ENCODE assay signal across 16 cellular contexts in the genomic region with DNA sequence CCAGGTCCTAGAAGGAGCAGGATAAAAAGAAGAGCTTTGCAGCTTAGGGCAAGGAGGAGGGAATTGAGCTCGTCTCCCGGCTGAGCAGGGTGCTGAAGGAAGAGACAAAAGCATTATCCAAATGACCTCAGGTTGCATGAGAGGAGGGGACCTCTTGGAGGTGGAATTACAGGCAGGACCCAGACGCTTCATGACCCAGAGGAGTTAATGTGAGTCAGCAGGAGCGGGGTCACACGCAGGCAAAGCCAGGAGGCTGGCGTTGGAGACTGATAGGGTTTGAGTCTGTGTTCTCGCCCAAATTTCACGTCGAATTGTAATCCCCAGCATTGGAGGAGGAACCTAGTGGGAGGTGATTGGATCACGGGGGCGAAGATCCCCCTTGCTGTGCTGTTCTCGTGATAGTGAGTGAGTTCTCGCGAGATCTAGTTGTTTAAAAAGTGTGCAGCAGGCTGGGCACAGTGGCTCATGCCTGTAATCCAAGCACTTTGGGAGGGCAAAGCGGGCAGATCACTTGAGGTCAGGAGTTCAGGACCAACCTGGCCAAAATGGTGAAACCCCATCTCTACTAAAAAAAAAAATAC.
DNase-seq lines count a peak whose midpoint lies in the region; ATAC-seq and TF ChIP-seq lines count a peak whose summit lies in the region.
"Had no signal": no experiment of that assay in that cellular context is flagged by ENCODE, and none has a peak within 500 bp of the region (broad histone marks: within the 10 kb centered on the region; RNA-seq: fewer than 3 reads in every experiment).

No MANE protein-coding gene starts in this region.

- H3K4me3 ChIP-seq in endodermal cell (ENCODE audit: low read length): no peak overlapping the region
- H3K4me3 ChIP-seq in mesendoderm (ENCODE audit: low read length): no peak overlapping the region
- H3K4me3 ChIP-seq: HAP-1, Peyer's patch had no signal

- H4K5ac ChIP-seq in mesendoderm (ENCODE audit: low read length): no peak overlapping the region

- no peaks in the 10 kb centered on the region for H3K9me3 Mint-ChIP-seq in endodermal cell

- no peak overlapping the region for H2AK5ac ChIP-seq in mesendoderm (ENCODE audit: low read length)

- H3K79me1 ChIP-seq in mesendoderm (ENCODE audit: low read length): no peaks in the 10 kb centered on the region

- peak overlapping the region; percentile 25 for H3K4me3 Mint-ChIP-seq in endodermal cell

- no peaks in the 10 kb centered on the region for H3K9me3 ChIP-seq in ES-I3 (ENCODE audit: control insufficient read depth, insufficient read depth, low read length)
- no peaks in the 10 kb centered on the region for H3K9me3 ChIP-seq in endodermal cell (ENCODE audit: control insufficient read depth, low read length)
- H3K9me3 ChIP-seq: HAP-1, Peyer's patch had no signal

- H3K27ac ChIP-seq in endodermal cell (ENCODE audit: low read depth, low read length) (no peak overlapping the region), mesendoderm (ENCODE audit: low read depth, low read length) (no peak overlapping the region)
- H3K27ac ChIP-seq: Peyer's patch had no signal

- no peak overlapping the region for H3K23ac ChIP-seq in mesendoderm (ENCODE audit: low read length)

- DNase-seq in M059J (ENCODE audit: low read depth): peak; percentile 36
- peak; percentile 84 for DNase-seq in endodermal cell
- DNase-seq in mesendoderm: peak; percentile 72
- DNase-seq in mucosa of gallbladder (ENCODE audit: low spot score): no peak
- DNase-seq in inferior parietal cortex (ENCODE audit: extremely low spot score): no peak
- DNase-seq in GM10266 (ENCODE audit: extremely low spot score): no peak
- DNase-seq: C1 segment of cervical spinal cord, NCI-H1417 treated with DMSO at 0.1 percent for 48 hours, NCI-H2029, NCI-H2171, NCI-H510A treated with DMSO at 0.1 percent for 48 hours, Peyer's patch had no signal

- H3K36me3 ChIP-seq in ES-I3 (ENCODE audit: insufficient read depth, low read length) (no peaks in the 10 kb centered on the region), endodermal cell (ENCODE audit: control insufficient read depth, insufficient read depth, low read length) (no peaks in the 10 kb centered on the region), mesendoderm (ENCODE audit: control insufficient read depth, insufficient read depth, low read length) (no peaks in the 10 kb centered on the region)
- H3K36me3 ChIP-seq: HAP-1, Peyer's patch had no signal

- H2BK120ac ChIP-seq in mesendoderm (ENCODE audit: low read depth, low read length): no peak overlapping the region

- TF ChIP-seq CTCF in endodermal cell (conservative IDR thresholded peaks at IDR 0.05) (no peak), GM10266 (IDR thresholded peaks at IDR 0.05; ENCODE audit: control insufficient read depth, insufficient read depth, low read depth, missing control alignments) (no peak)

- H2BK15ac ChIP-seq in mesendoderm (replicated peaks; ENCODE audit: low read depth): no peak overlapping the region

- H3K4me1 ChIP-seq in ES-I3 (ENCODE audit: insufficient read depth, low read length): peaks cover 4% of the 10 kb centered on the region; the same call in 1 of the 2 replicates
- H3K4me1 ChIP-seq in endodermal cell (ENCODE audit: control insufficient read depth, insufficient read depth, low read length): no peaks in the 10 kb centered on the region
- H3K4me1 ChIP-seq in mesendoderm (ENCODE audit: control insufficient read depth, low read depth, low read length): peaks cover 2% of the 10 kb centered on the region
- H3K4me1 ChIP-seq: Peyer's patch had no signal

- H3K36me3 Mint-ChIP-seq in endodermal cell (ENCODE audit: low read depth): no peaks in the 10 kb centered on the region

- no peak overlapping the region for H3K18ac ChIP-seq in mesendoderm (ENCODE audit: low read length)

- peak overlapping the region; percentile 69 for H3K27ac Mint-ChIP-seq in endodermal cell

- no peak overlapping the region for H4K8ac ChIP-seq in mesendoderm (ENCODE audit: low read depth, low read length)

- H3K4me2 ChIP-seq in mesendoderm (ENCODE audit: low read length): no peak overlapping the region

- no peak for ATAC-seq in GM18519 (IDR thresholded peaks at IDR 0.05; ENCODE audit: low FRiP score, unreplicated experiment)
- ATAC-seq: Right ventricle myocardium inferior had no signal

- 37 to 49% methylated on average over 7 to 15 of the region's 15 CpGs for WGBS in endodermal cell (ENCODE audit: insufficient coverage in 1 of 2, insufficient read length in 1 of 2), 2 experiments
- WGBS in mesendoderm (ENCODE audit: extremely low coverage, insufficient coverage, low lambda C conversion rate): no CpG with 5 or more reads among the region's 15 CpGs

- peaks cover 18% of the 10 kb centered on the region for H3K4me1 Mint-ChIP-seq in endodermal cell

- H3K27me3 ChIP-seq in endodermal cell (ENCODE audit: control insufficient read depth, insufficient read depth, low read length, poor library complexity, severe bottlenecking) (no peaks in the 10 kb centered on the region), mesendoderm (ENCODE audit: insufficient read depth, low read length, poor library complexity) (no peaks in the 10 kb centered on the region)
- H3K27me3 ChIP-seq: Peyer's patch had no signal

- peak overlapping the region; percentile 37 for H3K56ac ChIP-seq in mesendoderm (ENCODE audit: low read length)

- peaks cover 5% of the 10 kb centered on the region for H3K27me3 Mint-ChIP-seq in endodermal cell (ENCODE audit: insufficient read depth)

- H2BK5ac ChIP-seq in mesendoderm (ENCODE audit: low read length): no peak overlapping the region

- H3K79me2 ChIP-seq in mesendoderm (ENCODE audit: control insufficient read depth, insufficient read depth, low read length): no peaks in the 10 kb centered on the region

- H3K4ac ChIP-seq in mesendoderm (ENCODE audit: low read depth, low read length): no peak overlapping the region

- H3K9ac ChIP-seq in ES-I3 (ENCODE audit: low read depth, low read length) (peak overlapping the region; percentile 25; the same call in 1 of the 2 replicates), endodermal cell (ENCODE audit: extremely low read depth, low read length, poor library complexity, severe bottlenecking) (no peak overlapping the region), mesendoderm (ENCODE audit: low read length) (peak overlapping the region; percentile 7)

Comparison
In these comparisons a context has a peak if more than half of its experiments do, and no peak if none do; other contexts are left out.
1. DNase-seq: peak in M059J (single experiment), endodermal cell (single experiment) and mesendoderm (single experiment); none in mucosa of gallbladder (single experiment), inferior parietal cortex (single experiment) and GM10266 (single experiment).